In the genomic region with DNA sequence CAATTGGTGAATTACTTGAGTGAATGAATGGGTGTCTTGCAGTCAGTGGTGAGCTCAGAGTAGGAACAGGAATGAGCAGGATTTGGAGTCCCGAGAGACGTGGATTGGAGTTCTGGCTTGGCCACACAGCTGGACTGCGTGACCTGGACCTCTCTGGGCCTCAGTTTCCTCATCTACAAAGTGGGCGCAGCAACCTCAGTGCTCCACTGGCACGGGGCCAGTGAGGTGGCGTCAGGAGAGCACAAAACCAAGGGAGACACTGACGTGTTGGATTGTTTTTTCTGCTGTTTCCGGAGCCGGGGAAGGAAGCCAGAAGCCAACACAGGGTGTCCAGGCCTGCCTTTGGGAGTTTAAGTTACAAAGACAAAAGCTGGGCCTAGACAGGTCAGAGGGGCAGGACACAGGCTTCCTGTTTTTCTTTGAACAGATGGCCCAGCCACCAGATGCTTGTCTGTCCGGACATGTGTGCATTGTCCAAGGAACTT, we compare ENCODE assay signal across 1 cellular context.
TF ChIP-seq lines count a peak whose summit lies in the region.

No MANE protein-coding gene starts in this region.

TF ChIP-seq in HepG2, 621 proteins besides CTCF, POLR2A, EP300 and RAD21 (continued from another document):
- TF ChIP-seq TARDBP (CRISPR knock-in tag; IDR thresholded peaks at IDR 0.05) (no peak; the same call in 1 of the 2 replicates), ZBTB21 (CRISPR knock-in tag; IDR thresholded peaks at IDR 0.05) (peak; percentile 39; the same call in 1 of the 2 replicates), ZMYM3 (CRISPR knock-in tag; IDR thresholded peaks at IDR 0.05) (peak; percentile 96), FOXO1 (CRISPR knock-in tag; IDR thresholded peaks at IDR 0.05) (peak; percentile 19; the same call in 1 of the 2 replicates), ZNF580 (CRISPR knock-in tag; IDR thresholded peaks at IDR 0.05; ENCODE audit: borderline replicate concordance, low read depth) (peak; percentile 66; the same call in 1 of the 2 replicates), TEAD3 (CRISPR knock-in tag; optimal IDR thresholded peaks at IDR 0.05; ENCODE audit: borderline replicate concordance) (peak; percentile 14), ZNF557 (CRISPR knock-in tag; IDR thresholded peaks at IDR 0.05) (no peak), SPEN (CRISPR knock-in tag; IDR thresholded peaks at IDR 0.05; ENCODE audit: low read depth) (0 out of 2 replicates have a peak, but pooled peaks have one; percentile 53), FOXC1 (CRISPR knock-in tag; IDR thresholded peaks at IDR 0.05; ENCODE audit: borderline replicate concordance) (no peak), ETS1 (CRISPR knock-in tag; IDR thresholded peaks at IDR 0.05) (no peak), ZNF256 (CRISPR knock-in tag; conservative IDR thresholded peaks at IDR 0.05) (no peak), GABPA (IDR thresholded peaks at IDR 0.05; ENCODE audit: low read depth, low read length) (no peak), GABPA (CRISPR knock-in tag; IDR thresholded peaks at IDR 0.05; ENCODE audit: low read depth) (peak; percentile 66), ZFX (CRISPR knock-in tag; IDR thresholded peaks at IDR 0.05; ENCODE audit: low read depth) (peak; percentile 62), ARNT2 (CRISPR knock-in tag; IDR thresholded peaks at IDR 0.05; ENCODE audit: low read depth) (no peak)
- TF ChIP-seq, protein P1, sequence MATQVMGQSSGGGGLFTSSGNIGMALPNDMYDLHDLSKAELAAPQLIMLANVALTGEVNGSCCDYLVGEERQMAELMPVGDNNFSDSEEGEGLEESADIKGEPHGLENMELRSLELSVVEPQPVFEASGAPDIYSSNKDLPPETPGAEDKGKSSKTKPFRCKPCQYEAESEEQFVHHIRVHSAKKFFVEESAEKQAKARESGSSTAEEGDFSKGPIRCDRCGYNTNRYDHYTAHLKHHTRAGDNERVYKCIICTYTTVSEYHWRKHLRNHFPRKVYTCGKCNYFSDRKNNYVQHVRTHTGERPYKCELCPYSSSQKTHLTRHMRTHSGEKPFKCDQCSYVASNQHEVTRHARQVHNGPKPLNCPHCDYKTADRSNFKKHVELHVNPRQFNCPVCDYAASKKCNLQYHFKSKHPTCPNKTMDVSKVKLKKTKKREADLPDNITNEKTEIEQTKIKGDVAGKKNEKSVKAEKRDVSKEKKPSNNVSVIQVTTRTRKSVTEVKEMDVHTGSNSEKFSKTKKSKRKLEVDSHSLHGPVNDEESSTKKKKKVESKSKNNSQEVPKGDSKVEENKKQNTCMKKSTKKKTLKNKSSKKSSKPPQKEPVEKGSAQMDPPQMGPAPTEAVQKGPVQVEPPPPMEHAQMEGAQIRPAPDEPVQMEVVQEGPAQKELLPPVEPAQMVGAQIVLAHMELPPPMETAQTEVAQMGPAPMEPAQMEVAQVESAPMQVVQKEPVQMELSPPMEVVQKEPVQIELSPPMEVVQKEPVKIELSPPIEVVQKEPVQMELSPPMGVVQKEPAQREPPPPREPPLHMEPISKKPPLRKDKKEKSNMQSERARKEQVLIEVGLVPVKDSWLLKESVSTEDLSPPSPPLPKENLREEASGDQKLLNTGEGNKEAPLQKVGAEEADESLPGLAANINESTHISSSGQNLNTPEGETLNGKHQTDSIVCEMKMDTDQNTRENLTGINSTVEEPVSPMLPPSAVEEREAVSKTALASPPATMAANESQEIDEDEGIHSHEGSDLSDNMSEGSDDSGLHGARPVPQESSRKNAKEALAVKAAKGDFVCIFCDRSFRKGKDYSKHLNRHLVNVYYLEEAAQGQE (IDR thresholded peaks at IDR 0.05; ENCODE audit: borderline replicate concordance in 1 of 2, low read depth in 1 of 2, low read length in 2 of 2) = no peak
